ENCODE assay signal across 8 cellular contexts in the genomic region with DNA sequence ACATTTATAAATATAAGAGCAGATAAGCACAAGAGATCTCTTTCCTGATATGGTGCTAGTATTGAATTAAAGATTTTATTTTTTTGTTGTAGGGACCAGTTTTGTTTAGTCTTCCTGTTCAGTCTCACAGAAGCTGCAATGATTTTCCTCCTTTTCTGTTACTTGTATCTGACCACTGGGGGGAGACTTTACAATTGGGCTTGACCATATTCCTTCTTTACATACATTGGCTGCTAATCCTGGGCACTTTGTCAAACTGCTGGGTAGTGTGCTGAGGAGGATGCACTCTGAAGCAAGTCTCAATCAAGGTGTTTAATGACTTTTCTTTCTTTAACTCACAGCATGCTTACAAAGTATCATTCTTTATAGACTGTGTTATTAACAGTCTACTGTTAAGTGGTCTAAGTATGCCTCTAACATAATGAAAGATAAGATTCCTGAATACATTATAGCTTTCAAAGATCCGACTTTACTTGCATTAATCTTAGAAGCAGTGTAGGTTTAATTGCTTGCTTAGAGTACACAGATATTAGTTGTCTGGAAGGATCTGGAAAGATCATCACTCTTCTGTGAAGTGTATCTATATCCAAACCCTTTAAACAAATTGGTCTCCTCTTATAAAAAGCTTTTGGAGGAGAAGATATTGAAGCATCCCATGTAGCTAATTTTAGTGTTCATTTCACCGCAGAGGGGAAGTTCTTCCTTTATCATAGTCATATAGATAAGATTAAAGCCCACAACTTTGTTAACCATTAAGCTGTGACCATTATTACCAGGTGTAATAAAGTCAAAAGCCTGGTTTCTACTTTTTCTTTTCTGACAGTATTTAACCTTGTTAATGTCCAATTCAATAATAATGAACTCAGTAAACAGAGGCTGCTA. TPM values are rescaled to one million over a fixed set of nuclear protein-coding genes. Genes with fewer than 3 reads are reported as not detected.
DNase-seq lines count a peak whose midpoint lies in the region; ATAC-seq and TF ChIP-seq lines count a peak whose summit lies in the region.

No MANE protein-coding gene starts in this region.

- H3K79me2 ChIP-seq in DOHH2 (ENCODE audit: control insufficient read depth, low read length) = peaks cover 77% of the 10 kb centered on the region

- DNase-seq in KBM-7 (peak; percentile 72), Peyer's patch (peak in 1 of 3 donors; percentile 54), dermis blood vessel endothelial cell (peak; percentile 79), myocyte (ENCODE audit: low read depth) (peak; percentile 58), islet precursor cell (no peak)

- H3F3A ChIP-seq in DOHH2 (ENCODE audit: control insufficient read depth, insufficient read depth) = peaks cover 25% of the 10 kb centered on the region

- H3K4me3 ChIP-seq in DOHH2 (ENCODE audit: low read length) (peak overlapping the region; percentile 94), Peyer's patch (no peak overlapping the region)

- ATAC-seq in GM21423 (IDR thresholded peaks at IDR 0.05; ENCODE audit: unreplicated experiment) (peak; percentile 33), HG02973 (IDR thresholded peaks at IDR 0.05; ENCODE audit: unreplicated experiment) (no peak)

- in situ Hi-C loops in KBM-7 (cut with MboI; ENCODE audit: low pct_unique_long_range_greater_than_20kb, low sequenced_read_pairs) = no loop called here

- H3K27ac ChIP-seq in DOHH2 (ENCODE audit: low read depth, low read length) (peak overlapping the region; percentile 17; the same call in 1 of the 2 replicates), Peyer's patch (no peak overlapping the region)

- no peak for TF ChIP-seq POLR2A in Peyer's patch (IDR thresholded peaks at IDR 0.05)

- H3K27me3 ChIP-seq in DOHH2 (ENCODE audit: control insufficient read depth, low read length) = peaks cover 15% of the 10 kb centered on the region
- no peaks in the 10 kb centered on the region for H3K27me3 ChIP-seq in Peyer's patch

- peaks cover 42% of the 10 kb centered on the region for H4K20me1 ChIP-seq in DOHH2 (ENCODE audit: control insufficient read depth, insufficient read depth, low read depth, low read length)

- H3K4me1 ChIP-seq in DOHH2 (ENCODE audit: control insufficient read depth, low read length) = peaks cover 67% of the 10 kb centered on the region
- H3K4me1 ChIP-seq in Peyer's patch = peaks cover 3 to 7% (median 6%) of the 10 kb centered on the region in 4 donors

- peak overlapping the region; percentile 75 for H3K4me2 ChIP-seq in DOHH2 (ENCODE audit: low read length)

- no peaks in the 10 kb centered on the region for H3K9me2 ChIP-seq in DOHH2 (replicated peaks; ENCODE audit: control insufficient read depth, low read length)

- TF ChIP-seq CTCF in DOHH2 (IDR thresholded peaks at IDR 0.05; ENCODE audit: low read depth, low read length, poor library complexity, severe bottlenecking) = peak; percentile 91
- peak in 5 of 6 experiments; percentile 28 to 66 (median 63) for TF ChIP-seq CTCF in Peyer's patch (IDR thresholded peaks at IDR 0.05)

- H3K9me3 ChIP-seq in DOHH2 (ENCODE audit: control insufficient read depth, insufficient read depth, low read length) (no peaks in the 10 kb centered on the region), Peyer's patch (no peaks in the 10 kb centered on the region)

- peaks cover 11% of the 10 kb centered on the region for H3K36me3 ChIP-seq in DOHH2 (ENCODE audit: control insufficient read depth, low read length)
- H3K36me3 ChIP-seq in Peyer's patch = no peaks in the 10 kb centered on the region

RNA-seq across cellular contexts. Expression of gene PALS2, which starts 3.2 kb away (rescaled TPM):
- total RNA-seq in Peyer's patch (10 to 100 TPM; 15.3 to 24.8 (median 20.3) TPM), dermis blood vessel endothelial cell (19.5 and 19.6 TPM in 2 replicates), myocyte (28.3 and 39.1 TPM in 2 replicates)
- 15.8 TPM for polyA plus RNA-seq in myocyte (2012)
